In genomic region chr4:140884431-140885058, GRCh38 we compare ENCODE assay signal across 8 cellular contexts.
DNase-seq lines count a peak whose midpoint lies in the region; ATAC-seq and TF ChIP-seq lines count a peak whose summit lies in the region.

No MANE protein-coding gene starts in this region.

- H3K27ac ChIP-seq in left ventricle myocardium inferior (replicated peaks) = no peak overlapping the region

- intact Hi-C loops in Calu3 (cut with micrococcal nuclease; ENCODE audit: unreplicated experiment) = loop anchor here (1.0 kb wide), 1 partner anchor 23 kb away; no protein-coding TSS in a partner anchor
- intact Hi-C loops in activated T-helper 1 cell treated with anti-CD3 and anti-CD28 coated beads, Interleukin-12 subunit alpha, Interleukin-12 subunit beta, Interleukin-2, Interleukin-4 antibody, amounts not matched to agents 30 ng/mL and 10 ng/mL and 1 ng/mL, durations not matched to agents 14 hours and 24 hours and 36 hours (cut with micrococcal nuclease) = loop anchor here (1.0 kb wide), 1 partner anchor 23 kb away; no protein-coding TSS in a partner anchor
- intact Hi-C loops in left ventricle myocardium inferior (cut with micrococcal nuclease) = no loop called here

- H3K27ac Mint-ChIP-seq in Calu3 (ENCODE audit: unreplicated experiment) = no peak overlapping the region
- H3K27ac Mint-ChIP-seq in activated T-helper 1 cell treated with anti-CD3 and anti-CD28 coated beads, Interleukin-12 subunit alpha, Interleukin-12 subunit beta, Interleukin-2, Interleukin-4 antibody, amounts not matched to agents 30 ng/mL and 10 ng/mL and 1 ng/mL, durations not matched to agents 14 hours and 24 hours and 36 hours = no peak overlapping the region

- ATAC-seq in GM19025 (IDR thresholded peaks at IDR 0.05; ENCODE audit: low read depth, unreplicated experiment) (peak; percentile 82), HG03097 (IDR thresholded peaks at IDR 0.05; ENCODE audit: low FRiP score, unreplicated experiment) (peak; percentile 95)

- H3K9me3 ChIP-seq in left ventricle myocardium inferior (replicated peaks) = peaks cover 23% of the 10 kb centered on the region

- H3K4me1 Mint-ChIP-seq in Calu3 (ENCODE audit: low read depth, unreplicated experiment) = no peaks in the 10 kb centered on the region
- no peaks in the 10 kb centered on the region for H3K4me1 Mint-ChIP-seq in activated T-helper 1 cell treated with anti-CD3 and anti-CD28 coated beads, Interleukin-12 subunit alpha, Interleukin-12 subunit beta, Interleukin-2, Interleukin-4 antibody, amounts not matched to agents 30 ng/mL and 10 ng/mL and 1 ng/mL, durations not matched to agents 14 hours and 24 hours and 36 hours (ENCODE audit: low read depth)

- TF ChIP-seq CTCF in Calu3 (IDR thresholded peaks at IDR 0.05; ENCODE audit: unreplicated experiment) (peak; percentile 64), left ventricle myocardium inferior (IDR thresholded peaks at IDR 0.05; ENCODE audit: borderline replicate concordance) (peak; percentile 74)

- H3K4me3 ChIP-seq in left ventricle myocardium inferior = no peak overlapping the region

- peaks cover 2% of the 10 kb centered on the region for H3K9me3 Mint-ChIP-seq in Calu3 (ENCODE audit: low read depth, unreplicated experiment)
- H3K9me3 Mint-ChIP-seq in activated T-helper 1 cell treated with anti-CD3 and anti-CD28 coated beads, Interleukin-12 subunit alpha, Interleukin-12 subunit beta, Interleukin-2, Interleukin-4 antibody, amounts not matched to agents 30 ng/mL and 10 ng/mL and 1 ng/mL, durations not matched to agents 14 hours and 24 hours and 36 hours = no peaks in the 10 kb centered on the region

- H3K36me3 Mint-ChIP-seq in Calu3 (ENCODE audit: insufficient read depth, unreplicated experiment) = no peaks in the 10 kb centered on the region
- H3K36me3 Mint-ChIP-seq in activated T-helper 1 cell treated with anti-CD3 and anti-CD28 coated beads, Interleukin-12 subunit alpha, Interleukin-12 subunit beta, Interleukin-2, Interleukin-4 antibody, amounts not matched to agents 30 ng/mL and 10 ng/mL and 1 ng/mL, durations not matched to agents 14 hours and 24 hours and 36 hours (ENCODE audit: low read depth) = no peaks in the 10 kb centered on the region

- H3K4me1 ChIP-seq in left ventricle myocardium inferior = peaks cover 25% of the 10 kb centered on the region

- no TSS peak for BruUV-seq in Calu3 (replicated peaks; lab: Mats Ljungman, UMichigan)

- no peaks in the 10 kb centered on the region for H3K27me3 ChIP-seq in left ventricle myocardium inferior (ENCODE audit: low read depth)

- H3K4me3 Mint-ChIP-seq in Calu3 (ENCODE audit: low read depth, unreplicated experiment) = no peak overlapping the region
- no peak overlapping the region for H3K4me3 Mint-ChIP-seq in activated T-helper 1 cell treated with anti-CD3 and anti-CD28 coated beads, Interleukin-12 subunit alpha, Interleukin-12 subunit beta, Interleukin-2, Interleukin-4 antibody, amounts not matched to agents 30 ng/mL and 10 ng/mL and 1 ng/mL, durations not matched to agents 14 hours and 24 hours and 36 hours

- peaks cover 17% of the 10 kb centered on the region for H3K27me3 Mint-ChIP-seq in Calu3 (ENCODE audit: unreplicated experiment)
- H3K27me3 Mint-ChIP-seq in activated T-helper 1 cell treated with anti-CD3 and anti-CD28 coated beads, Interleukin-12 subunit alpha, Interleukin-12 subunit beta, Interleukin-2, Interleukin-4 antibody, amounts not matched to agents 30 ng/mL and 10 ng/mL and 1 ng/mL, durations not matched to agents 14 hours and 24 hours and 36 hours (ENCODE audit: insufficient read depth) = peaks cover 2% of the 10 kb centered on the region

- CTCF ChIA-PET in Calu3 (lab: Charles Lee) = interaction anchor here (0.7 to 1.3 kb wide), 6 partner anchors 16 to 289 kb away, joined by 3 to 5 read pairs (median 4); partner anchors contain the start of gene RNF150

- H3K36me3 ChIP-seq in left ventricle myocardium inferior = no peaks in the 10 kb centered on the region

- peak; percentile 60 for DNase-seq in Calu3
- DNase-seq in NCI-H2196 (lab: John Stamatoyannopoulos, UW; ENCODE audit: unreplicated experiment) = peak; percentile 17
- DNase-seq in activated T-helper 1 cell treated with anti-CD3 and anti-CD28 coated beads, Interleukin-12 subunit alpha, Interleukin-12 subunit beta, Interleukin-2, Interleukin-4 antibody, amounts not matched to agents 30 ng/mL and 10 ng/mL and 1 ng/mL, durations not matched to agents 14 hours and 24 hours and 36 hours (ENCODE audit: low spot score) = peak; percentile 5
- no peak for DNase-seq in left ventricle myocardium inferior
- DNase-seq in smooth muscle cell of the brain vasculature (ENCODE audit: low read depth, low spot score) = peak; percentile 54
- no peak for DNase-seq in OCI-M2 (lab: John Stamatoyannopoulos, UW; ENCODE audit: unreplicated experiment)

Comparison
In these comparisons a context has a peak if more than half of its experiments do, and no peak if none do; other contexts are left out.
1. DNase-seq: peak in Calu3 (single experiment), NCI-H2196 (single experiment), activated T-helper 1 cell treated with anti-CD3 and anti-CD28 coated beads, Interleukin-12 subunit alpha, Interleukin-12 subunit beta, Interleukin-2, Interleukin-4 antibody, amounts not matched to agents 30 ng/mL and 10 ng/mL and 1 ng/mL, durations not matched to agents 14 hours and 24 hours and 36 hours (single experiment) and smooth muscle cell of the brain vasculature (single experiment); none in left ventricle myocardium inferior (single experiment) and OCI-M2 (single experiment).